Comparison of ENCODE assay signal across 19 cellular contexts in the genomic region with DNA sequence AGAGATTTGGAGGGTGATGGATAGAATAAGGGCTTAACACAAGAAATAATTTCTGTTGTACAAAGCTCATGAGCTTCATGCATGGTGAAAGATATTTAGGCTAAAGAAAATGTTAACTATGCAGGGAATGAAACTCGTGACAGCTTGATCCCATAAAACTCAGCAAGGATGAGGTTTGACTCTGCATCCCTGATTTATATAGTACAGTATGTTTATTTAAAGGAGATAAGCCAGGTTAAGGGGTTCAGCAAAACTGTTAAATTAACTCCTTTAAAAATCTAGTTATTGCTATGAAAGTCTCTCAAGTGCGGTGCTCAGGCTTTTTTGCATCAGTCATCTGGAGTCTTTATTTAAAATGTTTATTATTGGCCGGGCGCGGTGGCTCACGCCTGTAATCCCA.
"Had no signal": no experiment of that assay in that cellular context is flagged by ENCODE, and none has a peak within 500 bp of the region (broad histone marks: within the 10 kb centered on the region; RNA-seq: fewer than 3 reads in every experiment).

No MANE protein-coding gene starts in this region.

- ATAC-seq: natural killer cell treated with Interleukin-12 subunit alpha and Interleukin-12 subunit beta and Interleukin-15 and Interleukin-18, amount 100 ng/mL, for 72 hours; T-cell had no signal

- H3K4me3 ChIP-seq: adrenal gland, esophagus muscularis mucosa, thyroid gland had no signal

- H3K27ac ChIP-seq: adrenal gland, esophagus muscularis mucosa, thyroid gland had no signal

- DNase-seq: activated CD4-positive, alpha-beta T cell treated with anti-CD3 and anti-CD28 coated beads, Interleukin-2, amount 50 U/mL, for 1 hour; activated CD4-positive, CD25-positive, alpha-beta regulatory T cell treated with anti-CD3 and anti-CD28 coated beads, Interleukin-2, amount 50 U/mL, for 72 hours; activated gamma-delta T cell; adrenal gland; cerebellar nuclear complex; effector CD8-positive, alpha-beta T cell; immature natural killer cell; mesendoderm; nucleus accumbens; retina; stimulated activated CD4-positive, alpha-beta T cell treated with anti-CD3 and anti-CD28 coated beads, Interleukin-12 subunit alpha, Interleukin-12 subunit beta, amount 100 ng/mL, for 4 hours; stimulated activated CD4-positive, alpha-beta T cell treated with anti-CD3 and anti-CD28 coated beads, Interleukin-1b, Interleukin-23, amount 100 ng/mL, for 48 hours; stimulated activated CD8-positive, alpha-beta memory T cell treated with anti-CD3 and anti-CD28 coated beads, Interleukin-4, amount 100 ng/mL, for 48 hours; stimulated activated naive CD4-positive, alpha-beta T cell; T-cell; T1000; thyroid gland had no signal

- H3K4me1 ChIP-seq: adrenal gland, thyroid gland had no signal

- H3K36me3 ChIP-seq: adrenal gland, thyroid gland had no signal

- H3K9me3 ChIP-seq: esophagus muscularis mucosa, thyroid gland had no signal

- H3K27me3 ChIP-seq: adrenal gland, esophagus muscularis mucosa, thyroid gland had no signal
